8 cellular contexts compared by ENCODE assay signal in the genomic region with DNA sequence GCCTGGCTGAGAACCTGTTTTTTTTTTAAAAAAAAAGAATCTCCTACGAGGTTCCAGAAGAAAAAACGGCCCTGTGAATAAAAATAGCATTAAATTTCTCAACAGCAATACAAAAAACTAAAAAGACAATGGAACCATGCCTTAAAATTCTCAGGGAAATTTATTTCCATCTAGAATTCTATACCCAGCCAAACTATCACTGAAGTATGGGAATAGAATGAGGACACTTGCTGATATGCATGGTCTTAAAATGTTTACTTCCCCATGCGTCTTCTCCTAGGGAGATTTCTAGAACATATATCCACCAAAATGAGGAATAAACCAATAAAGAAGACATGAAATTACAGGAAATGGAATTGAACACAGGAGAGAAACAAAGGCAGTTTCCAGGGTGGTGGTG. TPM values are rescaled to one million over a fixed set of nuclear protein-coding genes. Genes with fewer than 3 reads are reported as not detected.
"Had no signal": no experiment of that assay in that cellular context is flagged by ENCODE, and none has a peak within 500 bp of the region (broad histone marks: within the 10 kb centered on the region; RNA-seq: fewer than 3 reads in every experiment).

No MANE protein-coding gene starts in this region.

- FAIRE-seq: H1, H54, HTR-8/SVneo had no signal

- ATAC-seq: GM23338 had no signal

- H3K4me3 ChIP-seq: GM23338 had no signal

- H3K4me2 ChIP-seq: GM23338 had no signal

- DNase-seq: H9, HCEC 1CT, KG1 had no signal

- H2AFZ ChIP-seq: GM23338 had no signal

RNA-seq across cellular contexts. Expression of a gene that starts 34.5 kb away (rescaled TPM):
- polyA plus RNA-seq: IgD-negative memory B cell had no signal
